Comparison of ENCODE assay signal across 8 cellular contexts in the genomic region with DNA sequence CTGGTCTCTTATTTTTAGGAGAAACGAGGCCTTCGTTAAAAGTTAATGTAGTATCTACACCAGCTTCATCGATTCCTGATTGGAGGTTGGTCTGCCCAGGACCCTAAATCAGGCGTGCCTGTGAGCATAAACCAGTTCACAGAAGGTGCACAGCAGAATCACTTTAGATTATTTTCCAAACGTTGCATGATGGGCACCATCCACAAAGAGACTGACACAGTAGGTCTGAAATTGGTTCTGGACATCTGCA. TPM values are rescaled to one million over a fixed set of nuclear protein-coding genes. Genes with fewer than 3 reads are reported as not detected.
DNase-seq lines count a peak whose midpoint lies in the region; ATAC-seq and TF ChIP-seq lines count a peak whose summit lies in the region.

No MANE protein-coding gene starts in this region.

- no peak for DNase-seq in AG04449 (ENCODE audit: low read depth, low spot score)
- DNase-seq in cardiac fibroblast (ENCODE audit: low read depth in 2 of 2) = no peak
- DNase-seq in naive B cell = no peak
- no peak for DNase-seq in A172 (ENCODE audit: low spot score)
- no peak for DNase-seq in activated effector memory CD4-positive, alpha-beta T cell treated with anti-CD3 and anti-CD28 coated beads, Interleukin-2, amount 50 U/mL, for 16 hours
- no peak for DNase-seq in NOMO-1 treated with DMSO at 0.1 percent for 48 hours (lab: John Stamatoyannopoulos, UW; ENCODE audit: unreplicated experiment)
- no peak for DNase-seq in NCI-H1930 (lab: John Stamatoyannopoulos, UW)

- peaks cover 0 to 18% (median 13%) of the 10 kb centered on the region in 3 donors for H3K27me3 Mint-ChIP-seq in naive B cell

- peak overlapping the region; percentile 81 for H3K9ac ChIP-seq in HUES6 (ENCODE audit: low read length)

- H3K36me3 ChIP-seq in HUES6 (ENCODE audit: control insufficient read depth, insufficient read depth, low read length) = no peaks in the 10 kb centered on the region

- H3K4me1 ChIP-seq in HUES6 (ENCODE audit: control insufficient read depth, insufficient read depth, low read length) = peaks cover 22% of the 10 kb centered on the region

- TF ChIP-seq CTCF in AG04449 (IDR thresholded peaks at IDR 0.05; ENCODE audit: insufficient read depth, low read length, missing control alignments) (no peak), cardiac fibroblast (IDR thresholded peaks at IDR 0.05; ENCODE audit: low read depth, low read length) (no peak)

- peaks cover 0 to 7% of the 10 kb centered on the region in 2 donors for H3K36me3 Mint-ChIP-seq in naive B cell

- peaks cover 0 to 6% (median 3%) of the 10 kb centered on the region in 7 donors for H3K9me3 Mint-ChIP-seq in naive B cell

- H3K27ac ChIP-seq in HUES6 (ENCODE audit: low read depth, low read length) = no peak overlapping the region

- H3K9me3 ChIP-seq in HUES6 (ENCODE audit: control insufficient read depth, insufficient read depth, low read depth, low read length) = no peaks in the 10 kb centered on the region

- peak overlapping the region in 4 of 6 donors; percentile 63 to 86 (median 79) for H3K27ac Mint-ChIP-seq in naive B cell

- no peak for ATAC-seq in naive B cell (ENCODE audit: low read depth in 2 of 2)

- POLR2A ChIA-PET in AG04449 (lab: Yijun Ruan, JAX) = no interaction called here

- H3K27me3 ChIP-seq in HUES6 (ENCODE audit: control insufficient read depth, insufficient read depth, low read length) = peaks cover 19% of the 10 kb centered on the region

- CTCF ChIA-PET in AG04449 (lab: Yijun Ruan, JAX) = interaction anchor here (2.3 kb wide), 1 partner anchor 614 kb away, joined by 6 read pairs; no protein-coding TSS in a partner anchor

- peak overlapping the region; percentile 71 for H3K4me3 ChIP-seq in AG04449 (ENCODE audit: low read depth, low read length)
- peak overlapping the region; percentile 66 for H3K4me3 ChIP-seq in HUES6 (ENCODE audit: low read depth, low read length)
- peak overlapping the region; percentile 8 to 63 for H3K4me3 ChIP-seq in cardiac fibroblast (replicated peaks in 1 of 2; ENCODE audit: low read depth in 2 of 2, low read length in 2 of 2)

- peak overlapping the region; percentile 76 to 89 (median 78) for H3K4me3 Mint-ChIP-seq in naive B cell

- peaks cover 25 to 40% (median 25%) of the 10 kb centered on the region in 3 donors for H3K4me1 Mint-ChIP-seq in naive B cell

RNA-seq across cellular contexts. Expression of gene TARBP1, which starts 0.3 kb away (rescaled TPM):
- 1 to 10 TPM; 5.3 to 8.0 (median 6.3) TPM for polyA plus RNA-seq in naive B cell (ENCODE audit: low read depth in 6 of 6)
- total RNA-seq in A172 (2014; rRNA removed; shearing (Covaris generic)) = 20.5 and 31.8 TPM in 2 replicates
